ENCODE assay signal across 34 cellular contexts in the genomic region with DNA sequence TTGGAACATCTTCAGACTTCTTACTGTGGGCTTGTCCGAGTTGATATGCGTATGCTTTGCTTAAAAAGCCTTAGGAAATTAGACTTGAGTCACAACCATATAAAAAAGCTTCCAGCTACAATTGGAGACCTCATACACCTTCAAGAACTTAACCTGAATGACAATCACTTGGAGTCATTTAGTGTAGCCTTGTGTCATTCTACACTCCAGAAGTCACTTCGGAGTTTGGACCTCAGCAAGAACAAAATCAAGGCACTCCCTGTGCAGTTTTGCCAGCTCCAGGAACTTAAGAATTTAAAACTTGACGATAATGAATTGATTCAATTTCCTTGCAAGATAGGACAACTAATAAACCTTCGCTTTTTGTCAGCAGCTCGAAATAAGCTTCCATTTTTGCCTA.
"Had no signal": no experiment of that assay in that cellular context is flagged by ENCODE, and none has a peak within 500 bp of the region (broad histone marks: within the 10 kb centered on the region; RNA-seq: fewer than 3 reads in every experiment).

No MANE protein-coding gene starts in this region.

- H3K4me1 ChIP-seq: adrenal gland, body of pancreas had no signal

- H3K9me3 ChIP-seq: adrenal gland, body of pancreas had no signal

- H3K4me1 Mint-ChIP-seq: activated B cell treated with CpG ODN at 0.5 μM for 24 hours; activated naive CD4-positive, alpha-beta T cell treated with anti-CD3 and anti-CD28 coated beads, Interleukin-2, amount 50 U/mL, for 24 hours; endodermal cell had no signal

- H3K27ac Mint-ChIP-seq: activated B cell treated with CpG ODN at 0.5 μM for 24 hours; activated CD4-positive, alpha-beta memory T cell treated with anti-CD3 and anti-CD28 coated beads for 36 hours; activated CD8-positive, alpha-beta memory T cell treated with anti-CD3 and anti-CD28 coated beads, Interleukin-2, amount 10 ng/mL, durations not matched to agents 7 days and 5 days; activated CD8-positive, alpha-beta T cell treated with anti-CD3 and anti-CD28 coated beads, Interleukin-2, amount 10 ng/mL, durations not matched to agents 7 days and 5 days; activated naive CD4-positive, alpha-beta T cell treated with anti-CD3 and anti-CD28 coated beads for 36 hours; activated naive CD4-positive, alpha-beta T cell treated with anti-CD3 and anti-CD28 coated beads, Interleukin-2, amount 50 U/mL, for 24 hours; activated naive CD8-positive, alpha-beta T cell treated with anti-CD3 and anti-CD28 coated beads for 36 hours; activated naive CD8-positive, alpha-beta T cell treated with anti-CD3 and anti-CD28 coated beads, Interleukin-2, amount 50 U/mL, for 24 hours; activated T-helper 1 cell treated with anti-CD3 and anti-CD28 coated beads, Interleukin-12 subunit alpha, Interleukin-12 subunit beta, Interleukin-2, Interleukin-4 antibody, amounts not matched to agents 30 ng/mL and 10 ng/mL and 1 ng/mL, durations not matched to agents 14 hours and 24 hours and 36 hours; dendritic cell treated with granulocyte-macrophage colony-stimulating factor and Interleukin-4, amounts not matched to agents 40 ng/mL and 50 ng/mL, for 4 days; endodermal cell; T-helper 1 cell treated with Interleukin-12 subunit alpha and Interleukin-12 subunit beta and Interleukin-4 antibody, amounts not matched to agents 30 μg/mL and 1 μg/mL, for 36 hours; T-helper 2 cell treated with Interferon-gamma antibody and Interleukin-4, amounts not matched to agents 5 μg/mL and 100 μg/mL, for 36 hours had no signal

- H3K4me3 ChIP-seq: adrenal gland, body of pancreas, coronary artery, dorsolateral prefrontal cortex had no signal

- DNase-seq: activated B cell treated with CpG ODN at 0.5 μM for 24 hours; activated CD4-positive, alpha-beta memory T cell treated with anti-CD3 and anti-CD28 coated beads for 36 hours; activated CD4-positive, alpha-beta T cell treated with anti-CD3 and anti-CD28 coated beads, Interleukin-2, amount 10 ng/mL, durations not matched to agents 24 days and 14 days; activated CD8-positive, alpha-beta memory T cell treated with anti-CD3 and anti-CD28 coated beads, Interleukin-2, amount 10 ng/mL, durations not matched to agents 7 days and 5 days; activated CD8-positive, alpha-beta memory T cell treated with anti-CD3 and anti-CD28 coated beads, Interleukin-2, amount 50 U/mL, for 4 hours; activated CD8-positive, alpha-beta T cell treated with anti-CD3 and anti-CD28 coated beads, Interleukin-2, amount 10 ng/mL, durations not matched to agents 7 days and 5 days; activated effector memory CD4-positive, alpha-beta T cell treated with anti-CD3 and anti-CD28 coated beads, Interleukin-2, amount 50 U/mL, for 16 hours; activated naive CD4-positive, alpha-beta T cell treated with anti-CD3 and anti-CD28 coated beads for 36 hours; activated naive CD8-positive, alpha-beta T cell treated with anti-CD3 and anti-CD28 coated beads for 36 hours; activated naive CD8-positive, alpha-beta T cell treated with anti-CD3 and anti-CD28 coated beads, Interleukin-2, amount 50 U/mL, for 24 hours; activated T-cell treated with anti-CD3 and anti-CD28 coated beads, Interleukin-2, amount 50 U/mL, for 1 hour; activated T-cell treated with anti-CD3 and anti-CD28 coated beads, Interleukin-2, amount 50 U/mL, for 48 hours; adrenal gland; amygdala; aorta; body of pancreas; caudate nucleus; cerebellar nuclear complex; dorsolateral prefrontal cortex; effector memory CD4-positive, alpha-beta T cell; endodermal cell; foreskin fibroblast; head of caudate nucleus; T1000; WERI-Rb-1 had no signal

- H3K4me3 Mint-ChIP-seq: activated B cell treated with CpG ODN at 0.5 μM for 24 hours; activated CD4-positive, alpha-beta memory T cell treated with anti-CD3 and anti-CD28 coated beads for 36 hours; activated CD4-positive, alpha-beta T cell treated with anti-CD3 and anti-CD28 coated beads, Interleukin-2, amount 10 ng/mL, durations not matched to agents 24 days and 14 days; activated CD8-positive, alpha-beta memory T cell treated with anti-CD3 and anti-CD28 coated beads, Interleukin-2, amount 10 ng/mL, durations not matched to agents 7 days and 5 days; activated CD8-positive, alpha-beta T cell treated with anti-CD3 and anti-CD28 coated beads, Interleukin-2, amount 10 ng/mL, durations not matched to agents 7 days and 5 days; activated naive CD4-positive, alpha-beta T cell treated with anti-CD3 and anti-CD28 coated beads for 36 hours; activated naive CD4-positive, alpha-beta T cell treated with anti-CD3 and anti-CD28 coated beads, Interleukin-2, amount 50 U/mL, for 24 hours; activated naive CD8-positive, alpha-beta T cell treated with anti-CD3 and anti-CD28 coated beads for 36 hours; activated naive CD8-positive, alpha-beta T cell treated with anti-CD3 and anti-CD28 coated beads, Interleukin-2, amount 50 U/mL, for 24 hours; activated T-helper 1 cell treated with anti-CD3 and anti-CD28 coated beads, Interleukin-12 subunit alpha, Interleukin-12 subunit beta, Interleukin-2, Interleukin-4 antibody, amounts not matched to agents 30 ng/mL and 10 ng/mL and 1 ng/mL, durations not matched to agents 14 hours and 24 hours and 36 hours; dendritic cell treated with granulocyte-macrophage colony-stimulating factor and Interleukin-4, amounts not matched to agents 40 ng/mL and 50 ng/mL, for 4 days; endodermal cell; T-helper 1 cell treated with Interleukin-12 subunit alpha and Interleukin-12 subunit beta and Interleukin-4 antibody, amounts not matched to agents 30 μg/mL and 1 μg/mL, for 36 hours; T-helper 2 cell treated with Interferon-gamma antibody and Interleukin-4, amounts not matched to agents 5 μg/mL and 100 μg/mL, for 36 hours had no signal

- H3K27ac ChIP-seq: adrenal gland, body of pancreas, coronary artery, dorsolateral prefrontal cortex, WERI-Rb-1 had no signal

- ATAC-seq: activated CD4-positive, CD25-positive, alpha-beta regulatory T cell treated with anti-CD3 and anti-CD28 coated beads, Interleukin-2, amount 50 U/mL, for 24 hours; activated CD8-positive, alpha-beta memory T cell treated with anti-CD3 and anti-CD28 coated beads, Interleukin-2, amount 10 ng/mL, durations not matched to agents 7 days and 5 days; activated CD8-positive, alpha-beta T cell treated with anti-CD3 and anti-CD28 coated beads, Interleukin-2, amount 10 ng/mL, durations not matched to agents 7 days and 5 days; activated naive CD8-positive, alpha-beta T cell treated with anti-CD3 and anti-CD28 coated beads, Interleukin-2, amount 50 U/mL, for 24 hours; body of pancreas; esophagus mucosa had no signal

- H3K9me3 Mint-ChIP-seq: activated B cell treated with CpG ODN at 0.5 μM for 24 hours; activated CD4-positive, alpha-beta memory T cell treated with anti-CD3 and anti-CD28 coated beads for 36 hours; activated CD4-positive, alpha-beta T cell treated with anti-CD3 and anti-CD28 coated beads, Interleukin-2, amount 10 ng/mL, durations not matched to agents 24 days and 14 days; activated naive CD4-positive, alpha-beta T cell treated with anti-CD3 and anti-CD28 coated beads for 36 hours; activated naive CD4-positive, alpha-beta T cell treated with anti-CD3 and anti-CD28 coated beads, Interleukin-2, amount 50 U/mL, for 24 hours; activated naive CD8-positive, alpha-beta T cell treated with anti-CD3 and anti-CD28 coated beads for 36 hours; activated naive CD8-positive, alpha-beta T cell treated with anti-CD3 and anti-CD28 coated beads, Interleukin-2, amount 50 U/mL, for 24 hours; activated T-helper 1 cell treated with anti-CD3 and anti-CD28 coated beads, Interleukin-12 subunit alpha, Interleukin-12 subunit beta, Interleukin-2, Interleukin-4 antibody, amounts not matched to agents 30 ng/mL and 10 ng/mL and 1 ng/mL, durations not matched to agents 14 hours and 24 hours and 36 hours; activated T-helper 2 cell treated with anti-CD3 and anti-CD28 coated beads, Interferon-gamma antibody, Interleukin-2, Interleukin-4, amounts not matched to agents 10 μg/mL and 5 μg/mL and 100 μg/mL, durations not matched to agents 14 hours and 24 hours and 36 hours; dendritic cell treated with granulocyte-macrophage colony-stimulating factor and Interleukin-4, amounts not matched to agents 40 ng/mL and 50 ng/mL, for 4 days; endodermal cell; T-helper 1 cell treated with Interleukin-12 subunit alpha and Interleukin-12 subunit beta and Interleukin-4 antibody, amounts not matched to agents 30 μg/mL and 1 μg/mL, for 36 hours; T-helper 2 cell treated with Interferon-gamma antibody and Interleukin-4, amounts not matched to agents 5 μg/mL and 100 μg/mL, for 36 hours had no signal

- H3K27me3 Mint-ChIP-seq: activated B cell treated with CpG ODN at 0.5 μM for 24 hours; activated CD4-positive, alpha-beta memory T cell treated with anti-CD3 and anti-CD28 coated beads for 36 hours; activated CD4-positive, alpha-beta T cell treated with anti-CD3 and anti-CD28 coated beads, Interleukin-2, amount 10 ng/mL, durations not matched to agents 24 days and 14 days; activated CD8-positive, alpha-beta memory T cell treated with anti-CD3 and anti-CD28 coated beads, Interleukin-2, amount 10 ng/mL, durations not matched to agents 7 days and 5 days; activated naive CD4-positive, alpha-beta T cell treated with anti-CD3 and anti-CD28 coated beads, Interleukin-2, amount 50 U/mL, for 24 hours; activated naive CD8-positive, alpha-beta T cell treated with anti-CD3 and anti-CD28 coated beads for 36 hours; activated naive CD8-positive, alpha-beta T cell treated with anti-CD3 and anti-CD28 coated beads, Interleukin-2, amount 50 U/mL, for 24 hours; dendritic cell treated with granulocyte-macrophage colony-stimulating factor and Interleukin-4, amounts not matched to agents 40 ng/mL and 50 ng/mL, for 4 days had no signal

- H3K27me3 ChIP-seq: adrenal gland, body of pancreas, dorsolateral prefrontal cortex had no signal
